16 cellular contexts compared by ENCODE assay signal in genomic region chr18:50707841-50708240, GRCh38.
DNase-seq lines count a peak whose midpoint lies in the region; ATAC-seq and TF ChIP-seq lines count a peak whose summit lies in the region.
"Had no signal": no experiment of that assay in that cellular context is flagged by ENCODE, and none has a peak within 500 bp of the region (broad histone marks: within the 10 kb centered on the region; RNA-seq: fewer than 3 reads in every experiment).

No MANE protein-coding gene starts in this region.

- WGBS in heart left ventricle, 4 donors, result 49 to 64% (median 58%) methylated on average over 5 of the region's 5 CpGs
- WGBS in aorta, 2 donors, result 2 to 6% methylated on average over 5 of the region's 5 CpGs

- H3K27ac ChIP-seq in heart left ventricle, result no peak overlapping the region
- H3K27ac ChIP-seq in left lung, result no peak overlapping the region
- H3K27ac ChIP-seq in aorta (ENCODE audit: low read depth in 1 of 2, low read length in 2 of 2), result no peak overlapping the region
- H3K27ac ChIP-seq: cardiac muscle cell had no signal

- no peak for TF ChIP-seq CTCF in heart left ventricle (IDR thresholded peaks at IDR 0.05)
- no peak for TF ChIP-seq CTCF in brain (conservative IDR thresholded peaks at IDR 0.05)
- no peak for TF ChIP-seq CTCF in left lung (IDR thresholded peaks at IDR 0.05)

- H3K4me3 Mint-ChIP-seq in brain, result peak overlapping the region in 1 of 5 experiments; percentile 0
- H3K4me3 Mint-ChIP-seq: activated CD8-positive, alpha-beta T cell treated with anti-CD3 and anti-CD28 coated beads, Interleukin-2, amount 10 ng/mL, durations not matched to agents 7 days and 5 days; activated naive CD8-positive, alpha-beta T cell treated with anti-CD3 and anti-CD28 coated beads, Interleukin-2, amount 10 ng/mL, durations not matched to agents 7 days and 5 days; activated T-cell treated with anti-CD3 and anti-CD28 coated beads, Interleukin-2, amount 50 U/mL, for 72 hours; IgD-negative memory B cell; naive B cell; stimulated activated naive CD8-positive, alpha-beta T cell treated with anti-CD3 and anti-CD28 coated beads, Interleukin-15, amount 100 ng/mL, for 72 hours had no signal

- H3K9me3 ChIP-seq in heart left ventricle (no peaks in the 10 kb centered on the region), left lung (no peaks in the 10 kb centered on the region), aorta (ENCODE audit: control insufficient read depth, low read length) (no peaks in the 10 kb centered on the region)

- H3K4me3 ChIP-seq in heart left ventricle (no peak overlapping the region), left lung (no peak overlapping the region), aorta (ENCODE audit: low read length in 2 of 2) (no peak overlapping the region)
- H3K4me3 ChIP-seq: cardiac muscle cell had no signal

- H3K4me1 Mint-ChIP-seq in brain, result peaks cover 72% of the 10 kb centered on the region
- H3K4me1 Mint-ChIP-seq: activated naive CD8-positive, alpha-beta T cell treated with anti-CD3 and anti-CD28 coated beads, Interleukin-2, amount 10 ng/mL, durations not matched to agents 7 days and 5 days; IgD-negative memory B cell; naive B cell; stimulated activated naive CD8-positive, alpha-beta T cell treated with anti-CD3 and anti-CD28 coated beads, Interleukin-15, amount 100 ng/mL, for 72 hours had no signal

- H3K36me3 Mint-ChIP-seq in brain, result no peaks in the 10 kb centered on the region
- H3K36me3 Mint-ChIP-seq: activated naive CD8-positive, alpha-beta T cell treated with anti-CD3 and anti-CD28 coated beads, Interleukin-2, amount 10 ng/mL, durations not matched to agents 7 days and 5 days; IgD-negative memory B cell; naive B cell had no signal

- H3K4me1 ChIP-seq in heart left ventricle, result peaks cover 0 to 8% (median 0%) of the 10 kb centered on the region in 12 donors
- no peaks in the 10 kb centered on the region for H3K4me1 ChIP-seq in left lung
- no peaks in the 10 kb centered on the region for H3K4me1 ChIP-seq in aorta (ENCODE audit: control insufficient read depth in 1 of 2, insufficient read depth in 2 of 2, low read length in 2 of 2)

- H3K27me3 Mint-ChIP-seq in brain, result no peaks in the 10 kb centered on the region

- no peaks in the 10 kb centered on the region for H3K27me3 ChIP-seq in heart left ventricle
- no peaks in the 10 kb centered on the region for H3K27me3 ChIP-seq in left lung
- H3K27me3 ChIP-seq in aorta (ENCODE audit: control insufficient read depth in 1 of 2, insufficient read depth in 2 of 2, low read length in 1 of 2), result no peaks in the 10 kb centered on the region
- H3K27me3 ChIP-seq: cardiac muscle cell had no signal

- H3K36me3 ChIP-seq in heart left ventricle, result no peaks in the 10 kb centered on the region
- H3K36me3 ChIP-seq in left lung, result no peaks in the 10 kb centered on the region
- H3K36me3 ChIP-seq in aorta (ENCODE audit: control insufficient read depth in 1 of 2, insufficient read depth in 2 of 2, low read length in 1 of 2), result no peaks in the 10 kb centered on the region
- H3K36me3 ChIP-seq: cardiac muscle cell, WERI-Rb-1 had no signal

- intact Hi-C loops in Right ventricle myocardium superior (cut with DNase I) (no loop called here), heart left ventricle (cut with DNase I) (no loop called here), left lung (cut with DNase I) (no loop called here), aorta (cut with DNase I) (no loop called here)

- ATAC-seq in Right ventricle myocardium superior (ENCODE audit: poor library complexity) (peak; percentile 57), heart left ventricle (no peak), left lung (peak; percentile 59), aorta (ENCODE audit: low FRiP score) (peak; percentile 70), GM21737 (IDR thresholded peaks at IDR 0.05; ENCODE audit: unreplicated experiment) (no peak), SK-N-SH treated with all-trans-retinoic acid at 6 μM for 48 hours (no peak)
- ATAC-seq: activated CD8-positive, alpha-beta T cell treated with anti-CD3 and anti-CD28 coated beads, Interleukin-2, amount 10 ng/mL, durations not matched to agents 7 days and 5 days; activated T-cell treated with anti-CD3 and anti-CD28 coated beads, Interleukin-2, amount 50 U/mL, for 72 hours; stimulated activated naive CD8-positive, alpha-beta T cell treated with anti-CD3 and anti-CD28 coated beads, Interleukin-15, amount 100 ng/mL, for 72 hours had no signal

- H3K9me3 Mint-ChIP-seq in brain, result no peaks in the 10 kb centered on the region
- H3K9me3 Mint-ChIP-seq: activated naive CD8-positive, alpha-beta T cell treated with anti-CD3 and anti-CD28 coated beads, Interleukin-2, amount 10 ng/mL, durations not matched to agents 7 days and 5 days; activated T-cell treated with anti-CD3 and anti-CD28 coated beads, Interleukin-2, amount 50 U/mL, for 72 hours; IgD-negative memory B cell; naive B cell; stimulated activated naive CD8-positive, alpha-beta T cell treated with anti-CD3 and anti-CD28 coated beads, Interleukin-15, amount 100 ng/mL, for 72 hours had no signal

- DNase-seq in Right ventricle myocardium superior (no peak), heart left ventricle (no peak), left lung (no peak), aorta (no peak)
- no peak for DNase-seq in stimulated activated CD4-positive, alpha-beta T cell treated with anti-CD3 and anti-CD28 coated beads, Interleukin-15, amount 100 ng/mL, for 24 hours
- DNase-seq: activated CD8-positive, alpha-beta T cell treated with anti-CD3 and anti-CD28 coated beads, Interleukin-2, amount 10 ng/mL, durations not matched to agents 7 days and 5 days; activated naive CD8-positive, alpha-beta T cell treated with anti-CD3 and anti-CD28 coated beads, Interleukin-2, amount 10 ng/mL, durations not matched to agents 7 days and 5 days; activated T-cell treated with anti-CD3 and anti-CD28 coated beads, Interleukin-2, amount 50 U/mL, for 72 hours; naive B cell; stimulated activated naive CD8-positive, alpha-beta T cell treated with anti-CD3 and anti-CD28 coated beads, Interleukin-15, amount 100 ng/mL, for 72 hours; WERI-Rb-1 had no signal

- TF ChIP-seq POLR2A in heart left ventricle (IDR thresholded peaks at IDR 0.05), result no peak

- peak overlapping the region in 4 of 5 experiments; percentile 6 to 91 (median 46) for H3K27ac Mint-ChIP-seq in brain
- H3K27ac Mint-ChIP-seq: activated CD8-positive, alpha-beta T cell treated with anti-CD3 and anti-CD28 coated beads, Interleukin-2, amount 10 ng/mL, durations not matched to agents 7 days and 5 days; activated naive CD8-positive, alpha-beta T cell treated with anti-CD3 and anti-CD28 coated beads, Interleukin-2, amount 10 ng/mL, durations not matched to agents 7 days and 5 days; activated T-cell treated with anti-CD3 and anti-CD28 coated beads, Interleukin-2, amount 50 U/mL, for 72 hours; IgD-negative memory B cell; stimulated activated naive CD8-positive, alpha-beta T cell treated with anti-CD3 and anti-CD28 coated beads, Interleukin-15, amount 100 ng/mL, for 72 hours had no signal

TF ChIP-seq in SK-N-SH treated with all-trans-retinoic acid at 6 μM for 48 hours, 23 proteins besides CTCF, POLR2A, EP300 and RAD21:
- TF ChIP-seq ARNTL (CRISPR knock-in tag; IDR thresholded peaks at IDR 0.05; ENCODE audit: borderline replicate concordance, low read depth), result no peak
- TF ChIP-seq CSRNP3 (CRISPR knock-in tag; IDR thresholded peaks at IDR 0.05), result no peak
- TF ChIP-seq ZNF8 (CRISPR knock-in tag; IDR thresholded peaks at IDR 0.05), result no peak
- TF ChIP-seq ZNF70 (CRISPR knock-in tag; IDR thresholded peaks at IDR 0.05), result no peak
- no peak for TF ChIP-seq ESRRG (CRISPR knock-in tag; IDR thresholded peaks at IDR 0.05)
- TF ChIP-seq BACH2 (CRISPR knock-in tag; IDR thresholded peaks at IDR 0.05; ENCODE audit: borderline replicate concordance), result no peak
- no peak for TF ChIP-seq TCF4 (CRISPR knock-in tag; IDR thresholded peaks at IDR 0.05; ENCODE audit: borderline replicate concordance)
- TF ChIP-seq SNAI2 (CRISPR knock-in tag; IDR thresholded peaks at IDR 0.05), result no peak
- no peak for TF ChIP-seq TOX (CRISPR knock-in tag; IDR thresholded peaks at IDR 0.05; ENCODE audit: borderline replicate concordance)
- TF ChIP-seq ZFP30 (CRISPR knock-in tag; IDR thresholded peaks at IDR 0.05), result no peak

Comparison
In these comparisons a context has a peak if more than half of its experiments do, and no peak if none do; other contexts are left out.
1. ATAC-seq: peak in Right ventricle myocardium superior (single experiment), left lung (single experiment) and aorta (single experiment); none in heart left ventricle (0 of 4), GM21737 (single experiment) and SK-N-SH treated with all-trans-retinoic acid at 6 μM for 48 hours (single experiment).